Comparison of ENCODE assay signal across 8 cellular contexts in genomic region chr10:97914837-97915211, GRCh38.
DNase-seq lines count a peak whose midpoint lies in the region; ATAC-seq and TF ChIP-seq lines count a peak whose summit lies in the region.

No MANE protein-coding gene starts in this region.

- peaks cover 9% of the 10 kb centered on the region for H3K27me3 Mint-ChIP-seq in activated CD8-positive, alpha-beta T cell treated with anti-CD3 and anti-CD28 coated beads for 36 hours

- POLR2A ChIA-PET in activated CD8-positive, alpha-beta T cell treated with anti-CD3 and anti-CD28 coated beads for 36 hours (lab: Charles Lee), result interaction anchor here (0.5 to 0.7 kb wide), 2 partner anchors 123 to 288 kb away, joined by 3 read pairs; no protein-coding TSS in a partner anchor

- H3K27ac Mint-ChIP-seq in activated CD8-positive, alpha-beta T cell treated with anti-CD3 and anti-CD28 coated beads for 36 hours, result no peak overlapping the region

- ATAC-seq in HG03159 (IDR thresholded peaks at IDR 0.05; ENCODE audit: unreplicated experiment) (peak; percentile 75), GM19395 (IDR thresholded peaks at IDR 0.05; ENCODE audit: unreplicated experiment) (no peak)
- ATAC-seq in activated CD8-positive, alpha-beta T cell treated with anti-CD3 and anti-CD28 coated beads for 36 hours, result peak; percentile 96

- H3K36me3 Mint-ChIP-seq in activated CD8-positive, alpha-beta T cell treated with anti-CD3 and anti-CD28 coated beads for 36 hours (ENCODE audit: low read depth), result no peaks in the 10 kb centered on the region

- DNase-seq in NCI-H748 (lab: John Stamatoyannopoulos, UW; ENCODE audit: unreplicated experiment), result peak; percentile 63
- DNase-seq in activated CD8-positive, alpha-beta T cell treated with anti-CD3 and anti-CD28 coated beads for 36 hours, result peak; percentile 86
- DNase-seq in ecto neural progenitor cell (ENCODE audit: low spot score), result peak; percentile 89
- peak; percentile 61 to 74 for DNase-seq in lung microvascular endothelial cell (ENCODE audit: low read depth in 2 of 2)
- DNase-seq in stimulated activated CD8-positive, alpha-beta memory T cell treated with anti-CD3 and anti-CD28 coated beads, Interleukin-15, amount 100 ng/mL, for 1 hour (ENCODE audit: low read depth), result peak; percentile 35

- no peaks in the 10 kb centered on the region for H3K9me3 Mint-ChIP-seq in activated CD8-positive, alpha-beta T cell treated with anti-CD3 and anti-CD28 coated beads for 36 hours

- CTCF ChIA-PET in activated CD8-positive, alpha-beta T cell treated with anti-CD3 and anti-CD28 coated beads for 36 hours (lab: Charles Lee), result interaction anchor here (0.6 to 5.7 kb wide), 41 partner anchors 9 to 423 kb away, joined by 3 to 93 read pairs (median 3); partner anchors contain the start of genes AVPI1 and CRTAC1

- peaks cover 7% of the 10 kb centered on the region for H3K4me1 Mint-ChIP-seq in activated CD8-positive, alpha-beta T cell treated with anti-CD3 and anti-CD28 coated beads for 36 hours (ENCODE audit: low read depth)

- intact Hi-C loops in activated CD8-positive, alpha-beta T cell treated with anti-CD3 and anti-CD28 coated beads for 36 hours (cut with micrococcal nuclease), result loop anchor here (5.0 kb wide), 2 partner anchors 112 to 127 kb away; no protein-coding TSS in a partner anchor

- H3K4me3 Mint-ChIP-seq in activated CD8-positive, alpha-beta T cell treated with anti-CD3 and anti-CD28 coated beads for 36 hours, result no peak overlapping the region

- peak; percentile 90 for TF ChIP-seq CTCF in GM12872 (IDR thresholded peaks at IDR 0.05; ENCODE audit: insufficient read depth, low read depth, low read length)
- peak; percentile 96 for TF ChIP-seq CTCF in activated CD8-positive, alpha-beta T cell treated with anti-CD3 and anti-CD28 coated beads for 36 hours (IDR thresholded peaks at IDR 0.05)

Comparison
In these comparisons a context has a peak if more than half of its experiments do, and no peak if none do; other contexts are left out.
1. DNase-seq: peak in every context shown above with its lines; median percentile 89 in ecto neural progenitor cell; 86 in activated CD8-positive, alpha-beta T cell treated with anti-CD3 and anti-CD28 coated beads for 36 hours; 68 in lung microvascular endothelial cell; 63 in NCI-H748; 35 in stimulated activated CD8-positive, alpha-beta memory T cell treated with anti-CD3 and anti-CD28 coated beads, Interleukin-15, amount 100 ng/mL, for 1 hour.